In the genomic region with DNA sequence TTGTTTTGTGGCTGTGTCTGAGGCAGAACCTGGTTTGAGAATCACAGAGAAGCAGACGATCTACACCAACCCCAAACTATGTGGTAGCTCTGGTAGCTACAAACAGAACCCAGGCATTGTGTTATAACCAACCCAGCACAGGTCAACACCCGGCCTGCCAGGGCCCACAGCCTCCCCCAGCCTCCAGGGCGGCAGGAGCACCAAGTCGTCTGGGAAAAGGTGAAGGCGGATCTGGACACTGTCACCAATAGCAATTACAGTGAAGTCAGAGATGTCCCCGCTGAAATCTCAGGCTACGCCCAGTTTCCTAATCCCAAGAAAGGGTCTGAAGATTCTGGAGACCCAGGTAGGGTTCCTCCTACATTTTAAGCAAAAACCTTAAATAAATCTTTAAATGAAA, we compare ENCODE assay signal across 27 cellular contexts.
"Had no signal": no experiment of that assay in that cellular context is flagged by ENCODE, and none has a peak within 500 bp of the region (broad histone marks: within the 10 kb centered on the region; RNA-seq: fewer than 3 reads in every experiment).

No MANE protein-coding gene starts in this region.

- H3K4me3 ChIP-seq: mucosa of descending colon, sigmoid colon, smooth muscle cell, stomach, suprapubic skin, transverse colon, uterus had no signal

- H3K27me3 ChIP-seq: suprapubic skin, transverse colon, uterus had no signal

- ATAC-seq: activated CD8-positive, alpha-beta T cell treated with anti-CD3 and anti-CD28 coated beads for 36 hours; activated naive CD4-positive, alpha-beta T cell treated with anti-CD3 and anti-CD28 coated beads, Interleukin-2, amount 50 U/mL, for 72 hours; left cardiac atrium; mucosa of descending colon; stimulated activated memory B cell treated with anti-CD40 and anti-IgM and Interleukin-4, amounts not matched to agents 10 μg/mL and 1 μg/mL and 100 μg/mL, for 72 hours had no signal

- H3K4me3 Mint-ChIP-seq: activated CD8-positive, alpha-beta T cell treated with anti-CD3 and anti-CD28 coated beads for 36 hours; activated T-helper 1 cell treated with anti-CD3 and anti-CD28 coated beads, Interleukin-12 subunit alpha, Interleukin-12 subunit beta, Interleukin-2, Interleukin-4 antibody, amounts not matched to agents 30 ng/mL and 10 ng/mL and 1 ng/mL, durations not matched to agents 14 hours and 24 hours and 36 hours; memory B cell; stimulated activated memory B cell treated with anti-CD40 and anti-IgM and Interleukin-4, amounts not matched to agents 10 μg/mL and 1 μg/mL and 100 μg/mL, for 72 hours; T-helper 1 cell treated with Interleukin-12 subunit alpha and Interleukin-12 subunit beta and Interleukin-4 antibody, amounts not matched to agents 30 μg/mL and 1 μg/mL, for 36 hours had no signal

- H3K9me3 Mint-ChIP-seq: activated CD8-positive, alpha-beta T cell treated with anti-CD3 and anti-CD28 coated beads for 36 hours; activated naive CD4-positive, alpha-beta T cell treated with anti-CD3 and anti-CD28 coated beads, Interleukin-2, amount 50 U/mL, for 72 hours; activated T-helper 1 cell treated with anti-CD3 and anti-CD28 coated beads, Interleukin-12 subunit alpha, Interleukin-12 subunit beta, Interleukin-2, Interleukin-4 antibody, amounts not matched to agents 30 ng/mL and 10 ng/mL and 1 ng/mL, durations not matched to agents 14 hours and 24 hours and 36 hours; brain; memory B cell; nephron progenitor cell; stimulated activated memory B cell treated with anti-CD40 and anti-IgM and Interleukin-4, amounts not matched to agents 10 μg/mL and 1 μg/mL and 100 μg/mL, for 72 hours; T-helper 1 cell treated with Interleukin-12 subunit alpha and Interleukin-12 subunit beta and Interleukin-4 antibody, amounts not matched to agents 30 μg/mL and 1 μg/mL, for 36 hours had no signal

- H3K36me3 Mint-ChIP-seq: brain, memory B cell had no signal

- H3K9me3 ChIP-seq: mucosa of descending colon, sigmoid colon, stomach, suprapubic skin, transverse colon, uterus had no signal

- H3K4me2 ChIP-seq: smooth muscle cell had no signal

- DNase-seq: activated CD4-positive, alpha-beta T cell treated with anti-CD3 and anti-CD28 coated beads for 4 hours; activated CD4-positive, CD25-positive, alpha-beta regulatory T cell; activated CD8-positive, alpha-beta T cell treated with anti-CD3 and anti-CD28 coated beads for 36 hours; activated gamma-delta T cell; caudate nucleus; dermis blood vessel endothelial cell; effector CD8-positive, alpha-beta T cell; islet precursor cell; left cardiac atrium; mucosa of descending colon; nephron progenitor cell; nucleus accumbens; retina; sigmoid colon; stimulated activated CD4-positive, alpha-beta T cell treated with anti-CD3 and anti-CD28 coated beads, Interleukin-15, amount 100 ng/mL, for 24 hours; stomach; transverse colon; uterus had no signal

- H3K36me3 ChIP-seq: sigmoid colon, suprapubic skin, transverse colon, uterus had no signal

- H3K27me3 Mint-ChIP-seq: progenitor cell of endocrine pancreas had no signal

- H3K27ac Mint-ChIP-seq: activated CD8-positive, alpha-beta T cell treated with anti-CD3 and anti-CD28 coated beads for 36 hours; activated naive CD4-positive, alpha-beta T cell treated with anti-CD3 and anti-CD28 coated beads, Interleukin-2, amount 50 U/mL, for 72 hours; activated T-helper 1 cell treated with anti-CD3 and anti-CD28 coated beads, Interleukin-12 subunit alpha, Interleukin-12 subunit beta, Interleukin-2, Interleukin-4 antibody, amounts not matched to agents 30 ng/mL and 10 ng/mL and 1 ng/mL, durations not matched to agents 14 hours and 24 hours and 36 hours; brain; memory B cell; nephron progenitor cell; progenitor cell of endocrine pancreas; stimulated activated memory B cell treated with anti-CD40 and anti-IgM and Interleukin-4, amounts not matched to agents 10 μg/mL and 1 μg/mL and 100 μg/mL, for 72 hours had no signal

- H3K27ac ChIP-seq: sigmoid colon, stomach, suprapubic skin, transverse colon, uterus had no signal
